ENCODE assay signal across 9 cellular contexts in genomic region chr16:2107121-2107790, GRCh38. TPM values are rescaled to one million over a fixed set of nuclear protein-coding genes. Genes with fewer than 3 reads are reported as not detected.
A peak's percentile ranks its signal among the peaks of the same experiment; 100 is the strongest.
DNase-seq lines count a peak whose midpoint lies in the region; ATAC-seq, FAIRE-seq and TF ChIP-seq lines count a peak whose summit lies in the region.
"Not testable (repeated sequence)": the region's sequence is repeated elsewhere in the genome, so short reads cannot be mapped to it uniquely, and the experiment has no call there.
"Had no signal": no experiment of that assay in that cellular context is flagged by ENCODE, and none has a peak within 500 bp of the region (broad histone marks: within the 10 kb centered on the region; RNA-seq: fewer than 3 reads in every experiment).

No MANE protein-coding gene starts in this region.

- not testable (repeated sequence) for H3K4ac ChIP-seq in mesenchymal stem cell (ENCODE audit: low read depth in 1 of 2, low read length in 2 of 2)

- not testable (repeated sequence) for H3K27ac ChIP-seq in A549; mesenchymal stem cell (ENCODE audit: low read length, poor library complexity, severe bottlenecking)
- peak overlapping the region; percentile 93 for H3K27ac ChIP-seq in smooth muscle cell (ENCODE audit: low read depth)

- not testable (repeated sequence) for TF ChIP-seq RAD21 in A549 (conservative IDR thresholded peaks at IDR 0.05 in 1 of 2, IDR thresholded peaks at IDR 0.05 in 1 of 2)

- not testable (repeated sequence) for H4K8ac ChIP-seq in mesenchymal stem cell (ENCODE audit: low read length)

- peak; percentile 43 to 48; a peak in 4 of 6 replicates for ATAC-seq in A549

- not testable (repeated sequence) for H2BK5ac ChIP-seq in mesenchymal stem cell (ENCODE audit: low read depth, low read length, poor library complexity, severe bottlenecking)

- not testable (repeated sequence) for H4K91ac ChIP-seq in mesenchymal stem cell (ENCODE audit: low read length)

- not testable (repeated sequence) for H3K79me2 ChIP-seq in smooth muscle cell (ENCODE audit: low read depth)

- H3K4me3 ChIP-seq in A549; cardiac fibroblast (replicated peaks in 1 of 2; ENCODE audit: low read depth in 2 of 2, low read length in 2 of 2); mesenchymal stem cell (ENCODE audit: insufficient read depth in 1 of 2, low read depth in 1 of 2, low read length in 2 of 2); smooth muscle cell: not testable (repeated sequence)

- TF ChIP-seq POLR2A in A549 (IDR thresholded peaks at IDR 0.05; ENCODE audit: low read length) = not testable (repeated sequence)

- WGBS in A549 (ENCODE audit: missing lambda C conversion rate) = 82% methylated on average over 14 of the region's 17 CpGs
- 84% methylated on average over 15 of the region's 17 CpGs for WGBS in mesenchymal stem cell
- WGBS in smooth muscle cell (ENCODE audit: low lambda C conversion rate) = 79% methylated on average over 13 of the region's 17 CpGs

- H4K20me1 ChIP-seq in smooth muscle cell (ENCODE audit: low read depth) = not testable (repeated sequence)

- not testable (repeated sequence) for H2AK5ac ChIP-seq in mesenchymal stem cell (ENCODE audit: low read length, severe bottlenecking)

- H2BK15ac ChIP-seq in mesenchymal stem cell (ENCODE audit: low read depth, poor library complexity, severe bottlenecking) = not testable (repeated sequence)

- not testable (repeated sequence) for FAIRE-seq in A549 (lab: Jason Lieb, UNC)

- not testable (repeated sequence) for H3K27me3 ChIP-seq in mesenchymal stem cell (ENCODE audit: control insufficient read depth in 1 of 2, insufficient read depth in 1 of 2, low read length in 2 of 2); smooth muscle cell (ENCODE audit: low read depth)

- TF ChIP-seq CTCF in A549 (IDR thresholded peaks at IDR 0.05); cardiac fibroblast (IDR thresholded peaks at IDR 0.05; ENCODE audit: low read depth, low read length); smooth muscle cell (IDR thresholded peaks at IDR 0.05; ENCODE audit: borderline replicate concordance, insufficient read depth, poor library complexity, severe bottlenecking): not testable (repeated sequence)

- not testable (repeated sequence) for H3K4me1 ChIP-seq in A549; mesenchymal stem cell (ENCODE audit: control insufficient read depth, insufficient read depth, low read depth, low read length); smooth muscle cell (ENCODE audit: low read depth)

- not testable (repeated sequence) for H2BK12ac ChIP-seq in mesenchymal stem cell (ENCODE audit: low read length in 2 of 2)

- not testable (repeated sequence) for H2BK120ac ChIP-seq in mesenchymal stem cell (ENCODE audit: low read depth, low read length)

- H3K9ac ChIP-seq in mesenchymal stem cell (ENCODE audit: low read length) = peak overlapping the region; percentile 63
- H3K9ac ChIP-seq in smooth muscle cell (ENCODE audit: low read depth) = peak overlapping the region; percentile 83

- H3K18ac ChIP-seq in mesenchymal stem cell (ENCODE audit: low read depth in 1 of 2, low read length in 2 of 2) = peak overlapping the region in 1 of 2 experiments; percentile 24

- POLR2A ChIA-PET in A549 (lab: Yijun Ruan, JAX) = not testable (repeated sequence)

- CTCF ChIA-PET in A549 (lab: Yijun Ruan, JAX) = not testable (repeated sequence)

- H3K14ac ChIP-seq in mesenchymal stem cell (ENCODE audit: low read length in 2 of 2) = not testable (repeated sequence)

- peaks cover 16% of the 10 kb centered on the region for H3K79me1 ChIP-seq in mesenchymal stem cell (replicated peaks; ENCODE audit: low read length, poor library complexity, severe bottlenecking)

- DNase-seq in A549 (ENCODE audit: low read depth in 1 of 2, low spot score in 1 of 2) = peak in 1 of 2 experiments; percentile 5
- peak; percentile 87 for DNase-seq in EL
- peak; percentile 93 for DNase-seq in LHCN-M2 (ENCODE audit: low read depth)
- peak; percentile 53 for DNase-seq in T1000 (lab: John Stamatoyannopoulos, UW)
- peak; percentile 72 to 91 for DNase-seq in cardiac fibroblast (ENCODE audit: low read depth in 2 of 2)
- DNase-seq in fibroblast of peridontal ligament (ENCODE audit: extremely low read depth) = peak; percentile 61
- peak; percentile 74 for DNase-seq in mesenchymal stem cell
- not testable (repeated sequence) for DNase-seq in smooth muscle cell (lab: John Stamatoyannopoulos, UW; ENCODE audit: unreplicated experiment)

- TF ChIP-seq EP300 in A549 (IDR thresholded peaks at IDR 0.05) = not testable (repeated sequence)

- not testable (repeated sequence) for H3K4me2 ChIP-seq in A549; mesenchymal stem cell (ENCODE audit: low read length, poor library complexity, severe bottlenecking)
- H3K4me2 ChIP-seq in smooth muscle cell = peak overlapping the region; percentile 53

- not testable (repeated sequence) for H3F3A ChIP-seq in smooth muscle cell (ENCODE audit: low read depth)

- not testable (repeated sequence) for H3K23ac ChIP-seq in mesenchymal stem cell (ENCODE audit: low read length in 2 of 2)

- peaks cover 11 to 92% of the 10 kb centered on the region in 2 experiments for H3K36me3 ChIP-seq in mesenchymal stem cell (ENCODE audit: control insufficient read depth in 1 of 2, insufficient read depth in 2 of 2, low read depth in 1 of 2, low read length in 2 of 2)
- H3K36me3 ChIP-seq in smooth muscle cell (ENCODE audit: low read depth) = not testable (repeated sequence)

- not testable (repeated sequence) for H3K9me3 ChIP-seq in A549; mesenchymal stem cell (ENCODE audit: control insufficient read depth, low read length); smooth muscle cell (replicated peaks; ENCODE audit: low read depth)

- not testable (repeated sequence) for H2AFZ ChIP-seq in mesenchymal stem cell (ENCODE audit: low read depth, low read length); smooth muscle cell (ENCODE audit: low read depth)

RNA-seq across cellular contexts. Expression of gene PKD1, which starts 28.4 kb away (rescaled TPM):
- polyA plus RNA-seq in A549 (2011; rRNA removed) = 11.5 and 17.3 TPM in 2 replicates
- polyA plus RNA-seq in A549 (2012; cell fraction: cytosol; rRNA removed) = 50.6 and 78.8 TPM in 2 replicates
- 342 and 597 TPM in 2 replicates for polyA plus RNA-seq in A549 (2012; cell fraction: nucleus; rRNA removed)
- polyA plus RNA-seq in A549 (2017; fragmentation: RNase III; extraction: RNeasy Plus Mini Kit Qiagen cat#74134 plus additional on column Dnase treatment) = 38.4 to 39.7 TPM (median 39.2 TPM) in 3 replicates
- polyA minus RNA-seq in A549 (2011; rRNA and poly(A)+ RNA removed) = 16.9 and 26.0 TPM in 2 replicates
- total RNA-seq in LHCN-M2 (2014; rRNA removed) = 83.5 and 99.2 TPM in 2 replicates
- 30.2 TPM for polyA plus RNA-seq in LHCN-M2 (2012)
- 32.8 TPM for polyA plus RNA-seq in mesenchymal stem cell (2013, experiment 1 of 2)
- 28.4 TPM for polyA plus RNA-seq in mesenchymal stem cell (2013, experiment 2 of 2)
- total RNA-seq in smooth muscle cell = 68.2 and 70.1 TPM in 2 replicates
- polyA plus RNA-seq in smooth muscle cell = 47.9 and 71.3 TPM in 2 replicates

RNA-seq across cellular contexts. Expression of gene RAB26, which starts 41.2 kb away (rescaled TPM):
- 6.7 and 7.5 TPM in 2 replicates for polyA plus RNA-seq in A549 (2011; rRNA removed)
- 11.2 and 11.5 TPM in 2 replicates for polyA plus RNA-seq in A549 (2012; cell fraction: cytosol; rRNA removed)
- 35.3 and 39.5 TPM in 2 replicates for polyA plus RNA-seq in A549 (2012; cell fraction: nucleus; rRNA removed)
- polyA plus RNA-seq in A549 (2017; fragmentation: RNase III; extraction: RNeasy Plus Mini Kit Qiagen cat#74134 plus additional on column Dnase treatment) = 5.7 to 7.3 TPM (median 6.7 TPM) in 3 replicates
- 4.5 and 7.8 TPM in 2 replicates for polyA minus RNA-seq in A549 (2011; rRNA and poly(A)+ RNA removed)
- total RNA-seq in LHCN-M2 (2014; rRNA removed) = 1.6 and 2.0 TPM in 2 replicates
- 2.2 TPM for polyA plus RNA-seq in LHCN-M2 (2012)
- polyA plus RNA-seq in mesenchymal stem cell (2013, experiment 1 of 2) = 4.7 TPM
- 4.4 TPM for polyA plus RNA-seq in mesenchymal stem cell (2013, experiment 2 of 2)
- not detected in 2 replicates for total RNA-seq in smooth muscle cell
- polyA plus RNA-seq in smooth muscle cell = 1.3 and 3.4 TPM in 2 replicates
- total RNA-seq: A172 had no signal

RNA-seq across cellular contexts. Expression of gene TRAF7, which starts 48.3 kb away (rescaled TPM):
- 31.9 and 32.0 TPM in 2 replicates for polyA plus RNA-seq in A549 (2011; rRNA removed)
- polyA plus RNA-seq in A549 (2012; cell fraction: cytosol; rRNA removed) = 59.4 and 81.6 TPM in 2 replicates
- polyA plus RNA-seq in A549 (2012; cell fraction: nucleus; rRNA removed) = 96.9 and 136 TPM in 2 replicates
- 47.6 to 50.0 TPM (median 48.1 TPM) in 3 replicates for polyA plus RNA-seq in A549 (2017; fragmentation: RNase III; extraction: RNeasy Plus Mini Kit Qiagen cat#74134 plus additional on column Dnase treatment)
- 63.1 and 78.1 TPM in 2 replicates for polyA minus RNA-seq in A549 (2011; rRNA and poly(A)+ RNA removed)
- total RNA-seq in LHCN-M2 (2014; rRNA removed) = 125 and 134 TPM in 2 replicates
- polyA plus RNA-seq in LHCN-M2 (2012) = 96.9 TPM
- 107 TPM for polyA plus RNA-seq in mesenchymal stem cell (2013, experiment 1 of 2)
- polyA plus RNA-seq in mesenchymal stem cell (2013, experiment 2 of 2) = 101 TPM
- 52.6 and 59.9 TPM in 2 replicates for total RNA-seq in smooth muscle cell
- 27.5 and 28.0 TPM in 2 replicates for polyA plus RNA-seq in smooth muscle cell

RNA-seq across cellular contexts. Expression of gene TSC2, which starts 59.5 kb away (rescaled TPM):
- polyA plus RNA-seq in A549 (2011; rRNA removed) (32.6 and 41.7 TPM in 2 replicates), A549 (2017; fragmentation: RNase III; extraction: RNeasy Plus Mini Kit Qiagen cat#74134 plus additional on column Dnase treatment) (42.0 to 47.3 TPM (median 45.1 TPM) in 3 replicates), smooth muscle cell (74.7 and 110 TPM in 2 replicates)
- polyA plus RNA-seq in A549 (2012; cell fraction: cytosol; rRNA removed) = 74.0 and 77.7 TPM in 2 replicates
- 311 and 430 TPM in 2 replicates for polyA plus RNA-seq in A549 (2012; cell fraction: nucleus; rRNA removed)
- polyA minus RNA-seq in A549 (2011; rRNA and poly(A)+ RNA removed) = 80.5 and 91.2 TPM in 2 replicates
- total RNA-seq in LHCN-M2 (2014; rRNA removed) (49.8 and 52.2 TPM in 2 replicates), smooth muscle cell (29.7 and 64.5 TPM in 2 replicates)
- 50.6 TPM for polyA plus RNA-seq in LHCN-M2 (2012)
- 55.7 TPM for polyA plus RNA-seq in mesenchymal stem cell (2013, experiment 1 of 2)
- polyA plus RNA-seq in mesenchymal stem cell (2013, experiment 2 of 2) = 59.1 TPM

RNA-seq across cellular contexts. Expression of gene NTHL1, which starts 59.6 kb away (rescaled TPM):
- polyA plus RNA-seq in A549 (2011; rRNA removed) = 28.8 and 34.8 TPM in 2 replicates
- 132 and 135 TPM in 2 replicates for polyA plus RNA-seq in A549 (2012; cell fraction: cytosol; rRNA removed)
- 134 and 191 TPM in 2 replicates for polyA plus RNA-seq in A549 (2012; cell fraction: nucleus; rRNA removed)
- 41.4 to 42.3 TPM (median 42.1 TPM) in 3 replicates for polyA plus RNA-seq in A549 (2017; fragmentation: RNase III; extraction: RNeasy Plus Mini Kit Qiagen cat#74134 plus additional on column Dnase treatment)
- 8.9 and 13.9 TPM in 2 replicates for polyA minus RNA-seq in A549 (2011; rRNA and poly(A)+ RNA removed)
- 25.5 and 29.0 TPM in 2 replicates for total RNA-seq in LHCN-M2 (2014; rRNA removed)
- 19.1 TPM for polyA plus RNA-seq in LHCN-M2 (2012)
- 16.3 TPM for polyA plus RNA-seq in mesenchymal stem cell (2013, experiment 1 of 2)
- polyA plus RNA-seq in mesenchymal stem cell (2013, experiment 2 of 2) = 16.9 TPM
- total RNA-seq in smooth muscle cell = 14.6 and 23.8 TPM in 2 replicates
- polyA plus RNA-seq in smooth muscle cell = 36.5 and 39.3 TPM in 2 replicates
